ENCODE assay signal across 8 cellular contexts in genomic region chr12:52081263-52081733, GRCh38. TPM values are rescaled to one million over a fixed set of nuclear protein-coding genes. Genes with fewer than 3 reads are reported as not detected.
DNase-seq lines count a peak whose midpoint lies in the region; ATAC-seq and TF ChIP-seq lines count a peak whose summit lies in the region.

No MANE protein-coding gene starts in this region.

- H3K79me2 ChIP-seq in SK-N-SH (ENCODE audit: insufficient read depth): peaks cover 11% of the 10 kb centered on the region; the same call in 1 of the 2 replicates
- no peaks in the 10 kb centered on the region for H3K79me2 ChIP-seq in Karpas-422 (ENCODE audit: low read length)
- peaks cover 25% of the 10 kb centered on the region for H3K79me2 ChIP-seq in osteoblast (ENCODE audit: insufficient read depth, low read length)

- H2AFZ ChIP-seq in SK-N-SH (ENCODE audit: low read depth): no peak overlapping the region
- no peak overlapping the region for H2AFZ ChIP-seq in Karpas-422 (ENCODE audit: low read length)
- H2AFZ ChIP-seq in osteoblast (ENCODE audit: low read length): no peak overlapping the region

- CTCF ChIA-PET in SK-N-SH (lab: Yijun Ruan, JAX): interaction anchor here (0.7 to 24.8 kb wide), 10 partner anchors 10 to 261 kb away, joined by 3 to 949 read pairs (median 4); partner anchors contain the start of genes ATG101 and TAMALIN

- H3K9ac ChIP-seq in SK-N-SH (no peak overlapping the region), Karpas-422 (ENCODE audit: low read length) (peak overlapping the region; percentile 56)

- H4K20me1 ChIP-seq in SK-N-SH (ENCODE audit: insufficient read depth) (peaks cover 23% of the 10 kb centered on the region), Karpas-422 (ENCODE audit: insufficient read depth, low read depth, low read length) (0 out of 2 replicates have a peak, but pooled peaks cover 4% of the 10 kb centered on the region), osteoblast (ENCODE audit: insufficient read depth, low read length) (peaks cover 39% of the 10 kb centered on the region)

- TF ChIP-seq CTCF in SK-N-SH (IDR thresholded peaks at IDR 0.05) (no peak), osteoblast (IDR thresholded peaks at IDR 0.05; ENCODE audit: extremely low read depth, low read depth, low read length) (no peak), foreskin keratinocyte (conservative IDR thresholded peaks at IDR 0.05) (no peak)

- no peak for TF ChIP-seq RAD21 in SK-N-SH (IDR thresholded peaks at IDR 0.05; ENCODE audit: low read length)

- peak; percentile 57 for DNase-seq in SK-N-SH
- DNase-seq in Karpas-422: peak; percentile 82
- no peak for DNase-seq in activated naive CD8-positive, alpha-beta T cell treated with anti-CD3 and anti-CD28 coated beads, Interleukin-2, amount 10 ng/mL, durations not matched to agents 7 days and 5 days
- peak; percentile 82 for DNase-seq in osteoblast (ENCODE audit: insufficient read length, low spot score, missing footprints)
- no peak for DNase-seq in foreskin keratinocyte
- no peak for DNase-seq in UCSD-AML1 (lab: John Stamatoyannopoulos, UW; ENCODE audit: unreplicated experiment)
- DNase-seq in globus pallidus (ENCODE audit: low spot score): no peak

- peaks cover 3% of the 10 kb centered on the region for H3K27me3 Mint-ChIP-seq in activated naive CD8-positive, alpha-beta T cell treated with anti-CD3 and anti-CD28 coated beads, Interleukin-2, amount 10 ng/mL, durations not matched to agents 7 days and 5 days

- 75% methylated on average over 7 of the region's 9 CpGs for WGBS in SK-N-SH (ENCODE audit: low lambda C conversion rate)

- POLR2A ChIA-PET in SK-N-SH (lab: Yijun Ruan, JAX): interaction anchor here (0.8 to 2.3 kb wide), 4 partner anchors 10 to 56 kb away, joined by 3 to 7 read pairs (median 4); partner anchors contain the start of gene ATG101
- POLR2A ChIA-PET in activated naive CD8-positive, alpha-beta T cell treated with anti-CD3 and anti-CD28 coated beads, Interleukin-2, amount 10 ng/mL, durations not matched to agents 7 days and 5 days (lab: Charles Lee): interaction anchor here (1.2 to 4.8 kb wide), 3 partner anchors 11 to 56 kb away, joined by 3 to 30 read pairs (median 6); partner anchors contain the start of gene ATG101

- H3K4me3 ChIP-seq in SK-N-SH (ENCODE audit: low read depth in 2 of 2, low read length in 1 of 2): no peak overlapping the region
- peak overlapping the region; percentile 18; the same call in 1 of the 2 replicates for H3K4me3 ChIP-seq in Karpas-422 (ENCODE audit: low read length)
- no peak overlapping the region for H3K4me3 ChIP-seq in osteoblast (ENCODE audit: insufficient read depth, low read length)

- no peaks in the 10 kb centered on the region for H3F3A ChIP-seq in SK-N-SH (replicated peaks; ENCODE audit: insufficient read depth)

- H3K36me3 Mint-ChIP-seq in activated naive CD8-positive, alpha-beta T cell treated with anti-CD3 and anti-CD28 coated beads, Interleukin-2, amount 10 ng/mL, durations not matched to agents 7 days and 5 days: peaks cover 9% of the 10 kb centered on the region

- peak overlapping the region; percentile 22 for H3K27ac Mint-ChIP-seq in activated naive CD8-positive, alpha-beta T cell treated with anti-CD3 and anti-CD28 coated beads, Interleukin-2, amount 10 ng/mL, durations not matched to agents 7 days and 5 days

- H3K9me2 ChIP-seq in SK-N-SH (no peaks in the 10 kb centered on the region), Karpas-422 (replicated peaks; ENCODE audit: insufficient read depth, low read length) (no peaks in the 10 kb centered on the region)

- no peak for ATAC-seq in SK-N-SH treated with all-trans-retinoic acid at 6 μM for 48 hours
- peak; percentile 35 for ATAC-seq in activated naive CD8-positive, alpha-beta T cell treated with anti-CD3 and anti-CD28 coated beads, Interleukin-2, amount 10 ng/mL, durations not matched to agents 7 days and 5 days (ENCODE audit: low read depth)
- no peak for ATAC-seq in foreskin keratinocyte

- peaks cover 0 to 25% of the 10 kb centered on the region in 2 experiments for H3K36me3 ChIP-seq in SK-N-SH (replicated peaks in 1 of 2; ENCODE audit: control insufficient read depth in 1 of 2, insufficient read depth in 2 of 2, low read length in 1 of 2)
- H3K36me3 ChIP-seq in Karpas-422 (ENCODE audit: insufficient read depth, low read length): peaks cover 8% of the 10 kb centered on the region; the same call in 1 of the 2 replicates
- H3K36me3 ChIP-seq in osteoblast (ENCODE audit: insufficient read depth, low read length): peaks cover 28% of the 10 kb centered on the region

- H3K4me2 ChIP-seq in SK-N-SH (no peak overlapping the region), Karpas-422 (ENCODE audit: low read depth, low read length, poor library complexity, severe bottlenecking) (peak overlapping the region; percentile 56), osteoblast (ENCODE audit: insufficient read depth, low read length) (peak overlapping the region; percentile 69)

- TF ChIP-seq EP300 in SK-N-SH (IDR thresholded peaks at IDR 0.05; ENCODE audit: borderline replicate concordance in 1 of 2, low read depth in 1 of 2, low read length in 1 of 2): no peak

- H3K27ac ChIP-seq in SK-N-SH (ENCODE audit: low read depth in 2 of 2, low read length in 1 of 2): no peak overlapping the region; a peak in 1 of 4 replicates
- H3K27ac ChIP-seq in Karpas-422 (ENCODE audit: low read length): peak overlapping the region; percentile 88
- H3K27ac ChIP-seq in osteoblast (ENCODE audit: low read depth, low read length): peak overlapping the region; percentile 57
- no peak overlapping the region for H3K27ac ChIP-seq in foreskin keratinocyte

- no peaks in the 10 kb centered on the region for H3K9me3 Mint-ChIP-seq in activated naive CD8-positive, alpha-beta T cell treated with anti-CD3 and anti-CD28 coated beads, Interleukin-2, amount 10 ng/mL, durations not matched to agents 7 days and 5 days

- H3K4me1 ChIP-seq in SK-N-SH (ENCODE audit: control insufficient read depth in 1 of 2, insufficient read depth in 2 of 2, low read depth in 1 of 2, low read length in 1 of 2): peaks cover 0 to 28% of the 10 kb centered on the region in 2 experiments; a peak in 1 of 4 replicates
- peaks cover 45% of the 10 kb centered on the region for H3K4me1 ChIP-seq in Karpas-422 (ENCODE audit: low read length)
- peaks cover 25% of the 10 kb centered on the region for H3K4me1 ChIP-seq in osteoblast (ENCODE audit: insufficient read depth, low read length)
- no peaks in the 10 kb centered on the region for H3K4me1 ChIP-seq in foreskin keratinocyte

- no peak overlapping the region for H3K4me3 Mint-ChIP-seq in activated naive CD8-positive, alpha-beta T cell treated with anti-CD3 and anti-CD28 coated beads, Interleukin-2, amount 10 ng/mL, durations not matched to agents 7 days and 5 days

- H3K27me3 ChIP-seq in SK-N-SH (ENCODE audit: insufficient read depth) (no peaks in the 10 kb centered on the region), Karpas-422 (ENCODE audit: low read length) (no peaks in the 10 kb centered on the region), osteoblast (ENCODE audit: insufficient read depth, low read length) (no peaks in the 10 kb centered on the region), foreskin keratinocyte (peaks cover 3% of the 10 kb centered on the region)

- peaks cover 6% of the 10 kb centered on the region for H3K4me1 Mint-ChIP-seq in activated naive CD8-positive, alpha-beta T cell treated with anti-CD3 and anti-CD28 coated beads, Interleukin-2, amount 10 ng/mL, durations not matched to agents 7 days and 5 days

- H3K9me3 ChIP-seq in SK-N-SH (no peaks in the 10 kb centered on the region), Karpas-422 (ENCODE audit: low read length) (no peaks in the 10 kb centered on the region), osteoblast (ENCODE audit: low read depth, low read length) (no peaks in the 10 kb centered on the region)

TF ChIP-seq in SK-N-SH treated with all-trans-retinoic acid at 6 μM for 48 hours, 23 proteins besides CTCF, POLR2A, EP300 and RAD21 (continues in another document):
- TF ChIP-seq PPARA (CRISPR knock-in tag; IDR thresholded peaks at IDR 0.05; ENCODE audit: borderline replicate concordance) (no peak), ZNF8 (CRISPR knock-in tag; IDR thresholded peaks at IDR 0.05) (no peak), SNAI2 (CRISPR knock-in tag; IDR thresholded peaks at IDR 0.05) (no peak), GLIS3 (CRISPR knock-in tag; IDR thresholded peaks at IDR 0.05) (no peak), ESRRG (CRISPR knock-in tag; IDR thresholded peaks at IDR 0.05) (no peak)

RNA-seq across cellular contexts. Expression of gene SMIM41, which starts 1.8 kb away (rescaled TPM):
- polyA plus RNA-seq in SK-N-SH (2012; rRNA removed) (not detected in 2 replicates), foreskin keratinocyte (not detected in 2 replicates)
- polyA plus RNA-seq in SK-N-SH (2012; cell fraction: cytosol; rRNA removed): 0.04 TPM in 1 of 2 replicates, not detected in the other
- polyA plus RNA-seq in SK-N-SH (2012; cell fraction: nucleus; rRNA removed): 0.06 TPM in 1 of 2 replicates, not detected in the other
- 0.75 TPM in 1 of 2 replicates, not detected in the other for total RNA-seq in Karpas-422 (2014; rRNA removed; shearing (Covaris generic); ENCODE audit: low replicate concordance)
- total RNA-seq in activated naive CD8-positive, alpha-beta T cell treated with anti-CD3 and anti-CD28 coated beads, Interleukin-2, amount 10 ng/mL, durations not matched to agents 7 days and 5 days: not detected
- total RNA-seq in osteoblast (under 0.01 TPM in 1 of 2 replicates, not detected in the other), foreskin keratinocyte (not detected in 2 replicates)

RNA-seq across cellular contexts. Expression of gene ATG101, which starts 11.5 kb away (rescaled TPM):
- polyA plus RNA-seq in SK-N-SH (2012; rRNA removed): 160 and 170 TPM in 2 replicates
- 109 and 133 TPM in 2 replicates for polyA plus RNA-seq in SK-N-SH (2012; cell fraction: cytosol; rRNA removed)
- 170 and 184 TPM in 2 replicates for polyA plus RNA-seq in SK-N-SH (2012; cell fraction: nucleus; rRNA removed)
- total RNA-seq in Karpas-422 (2014; rRNA removed; shearing (Covaris generic); ENCODE audit: low replicate concordance): 31.9 and 63.0 TPM in 2 replicates
- 10 to 100 TPM; 25.2 to 28.8 TPM for total RNA-seq in activated naive CD8-positive, alpha-beta T cell treated with anti-CD3 and anti-CD28 coated beads, Interleukin-2, amount 10 ng/mL, durations not matched to agents 7 days and 5 days
- 49.5 and 64.4 TPM in 2 replicates for total RNA-seq in osteoblast
- total RNA-seq in foreskin keratinocyte: 62.5 and 66.1 TPM in 2 replicates
- polyA plus RNA-seq in foreskin keratinocyte: 77.8 and 83.1 TPM in 2 replicates

RNA-seq across cellular contexts. Expression of gene NR4A1, which starts 30.1 kb away (rescaled TPM):
- polyA plus RNA-seq in SK-N-SH (2012; rRNA removed) (75.2 and 120 TPM in 2 replicates), foreskin keratinocyte (2.8 and 3.0 TPM in 2 replicates)
- 17.7 and 20.0 TPM in 2 replicates for polyA plus RNA-seq in SK-N-SH (2012; cell fraction: cytosol; rRNA removed)
- polyA plus RNA-seq in SK-N-SH (2012; cell fraction: nucleus; rRNA removed): 429 and 610 TPM in 2 replicates
- total RNA-seq in Karpas-422 (2014; rRNA removed; shearing (Covaris generic); ENCODE audit: low replicate concordance): 11.7 and 26.9 TPM in 2 replicates
- total RNA-seq in activated naive CD8-positive, alpha-beta T cell treated with anti-CD3 and anti-CD28 coated beads, Interleukin-2, amount 10 ng/mL, durations not matched to agents 7 days and 5 days: 1 to 10 TPM; 8.6 to 8.8 TPM
- total RNA-seq in osteoblast (3.3 and 3.5 TPM in 2 replicates), foreskin keratinocyte (3.0 and 3.5 TPM in 2 replicates)

Comparison
In these comparisons a context has a peak if more than half of its experiments do, and no peak if none do; other contexts are left out.
1. DNase-seq: peak in SK-N-SH (single experiment), Karpas-422 (single experiment) and osteoblast (single experiment); none in activated naive CD8-positive, alpha-beta T cell treated with anti-CD3 and anti-CD28 coated beads, Interleukin-2, amount 10 ng/mL, durations not matched to agents 7 days and 5 days (single experiment), foreskin keratinocyte (0 of 2), UCSD-AML1 (single experiment) and globus pallidus (single experiment).
2. H3K27ac ChIP-seq: peak in Karpas-422 (single experiment) and osteoblast (single experiment); none in SK-N-SH (0 of 2) and foreskin keratinocyte (single experiment).